8 cellular contexts compared by ENCODE assay signal in genomic region chr12:55955800-55956508, GRCh38. TPM values are rescaled to one million over a fixed set of nuclear protein-coding genes. Genes with fewer than 3 reads are reported as not detected.
DNase-seq lines count a peak whose midpoint lies in the region; ATAC-seq and TF ChIP-seq lines count a peak whose summit lies in the region.

No MANE protein-coding gene starts in this region.

- no peaks in the 10 kb centered on the region for H3K79me2 ChIP-seq in fibroblast of lung (ENCODE audit: control insufficient read depth, insufficient read depth, low read length)

- WGBS in thyroid gland, 2 donors: 89 to 94% methylated on average over 6 of the region's 6 CpGs

- no peak for ATAC-seq in GM19467 (IDR thresholded peaks at IDR 0.05; ENCODE audit: unreplicated experiment)

- no peaks in the 10 kb centered on the region for H3K36me3 ChIP-seq in fibroblast of lung (ENCODE audit: control insufficient read depth, insufficient read depth, low read length)
- H3K36me3 ChIP-seq in thyroid gland: peaks cover 0 to 10% of the 10 kb centered on the region in 2 donors

- no peaks in the 10 kb centered on the region for H4K20me1 ChIP-seq in fibroblast of lung (ENCODE audit: control insufficient read depth, extremely low read depth, insufficient read depth, low read length)

- H3K4me2 ChIP-seq in fibroblast of lung (ENCODE audit: extremely low read depth, insufficient read depth, low read length): no peak overlapping the region

- DNase-seq in Jurkat, Clone E6-1 (ENCODE audit: low read depth, low spot score): peak; percentile 63
- peak; percentile 37 for DNase-seq in activated CD4-positive, alpha-beta T cell treated with anti-CD3 and anti-CD28 coated beads, Interleukin-2, amount 50 U/mL, for 1 hour
- DNase-seq in fibroblast of lung (ENCODE audit: low read depth in 2 of 2) (peak; percentile 30 to 76), thyroid gland (peak; percentile 18 to 20), NCI-H2227 treated with DMSO at 0.1 percent for 48 hours (lab: John Stamatoyannopoulos, UW) (no peak), middle frontal gyrus (ENCODE audit: extremely low spot score, low spot score) (no peak)

- no peak overlapping the region for H2AFZ ChIP-seq in fibroblast of lung (ENCODE audit: low read length)

- intact Hi-C loops in thyroid gland (cut with DNase I): no loop called here

- no peak overlapping the region for H3K9ac ChIP-seq in fibroblast of lung (ENCODE audit: insufficient read depth, low read length)

- no peaks in the 10 kb centered on the region for H3K9me3 ChIP-seq in fibroblast of lung (ENCODE audit: control insufficient read depth, insufficient read depth, low read depth, low read length)
- H3K9me3 ChIP-seq in thyroid gland: no peaks in the 10 kb centered on the region

- TF ChIP-seq CTCF in C4-2B (conservative IDR thresholded peaks at IDR 0.05): no peak; the same call in 1 of the 2 replicates
- peak; percentile 16 to 25 for TF ChIP-seq CTCF in fibroblast of lung (conservative IDR thresholded peaks at IDR 0.05 in 1 of 2, IDR thresholded peaks at IDR 0.05 in 1 of 2; ENCODE audit: low read depth in 1 of 2, low read length in 2 of 2)
- TF ChIP-seq CTCF in thyroid gland (IDR thresholded peaks at IDR 0.05): peak in 1 of 6 experiments; percentile 5

- no peaks in the 10 kb centered on the region for H3K4me1 ChIP-seq in fibroblast of lung (ENCODE audit: control insufficient read depth, extremely low read depth, insufficient read depth, low read length)
- peaks cover 0 to 12% of the 10 kb centered on the region in 2 donors for H3K4me1 ChIP-seq in thyroid gland

- H3K4me3 ChIP-seq in Jurkat, Clone E6-1 (ENCODE audit: low read length): no peak overlapping the region
- H3K4me3 ChIP-seq in fibroblast of lung (replicated peaks in 1 of 4; ENCODE audit: control extremely low read depth in 1 of 4, insufficient read depth in 1 of 4, low read depth in 3 of 4, low read length in 4 of 4) (no peak overlapping the region), thyroid gland (replicated peaks in 1 of 3) (no peak overlapping the region)

- TF ChIP-seq POLR2A in thyroid gland (IDR thresholded peaks at IDR 0.05): no peak

- H3K27me3 ChIP-seq in fibroblast of lung (ENCODE audit: control insufficient read depth, insufficient read depth, low read length) (no peaks in the 10 kb centered on the region), thyroid gland (no peaks in the 10 kb centered on the region)

- H3K27ac ChIP-seq in C4-2B (peak overlapping the region; percentile 20), fibroblast of lung (ENCODE audit: insufficient read depth, low read length) (no peak overlapping the region), thyroid gland (no peak overlapping the region)

RNA-seq across cellular contexts. Expression of gene PMEL, which starts 9.9 kb away (rescaled TPM):
- 1.1 TPM for polyA plus RNA-seq in Jurkat, Clone E6-1 (2012; ENCODE audit: insufficient read depth, insufficient read length)
- total RNA-seq in fibroblast of lung (0.26 and 0.50 TPM in 2 replicates), thyroid gland (1 to 10 TPM; 1.7 to 5.8 (median 3.0) TPM)
- 0.41 and 0.84 TPM in 2 replicates for polyA plus RNA-seq in fibroblast of lung
- polyA plus RNA-seq in fibroblast of lung (2012): 0.25 and 0.86 TPM in 2 replicates
- polyA minus RNA-seq in fibroblast of lung (ENCODE audit: low replicate concordance): 6.1 TPM in 1 of 2 replicates, not detected in the other

RNA-seq across cellular contexts. Expression of gene CDK2, which starts 10.7 kb away (rescaled TPM):
- 134 TPM for polyA plus RNA-seq in Jurkat, Clone E6-1 (2012; ENCODE audit: insufficient read depth, insufficient read length)
- 12.7 and 14.6 TPM in 2 replicates for total RNA-seq in fibroblast of lung
- polyA plus RNA-seq in fibroblast of lung: 32.5 and 43.5 TPM in 2 replicates
- polyA plus RNA-seq in fibroblast of lung (2012): 22.4 and 39.5 TPM in 2 replicates
- 70.4 and 79.3 TPM in 2 replicates for polyA minus RNA-seq in fibroblast of lung (ENCODE audit: low replicate concordance)
- total RNA-seq in thyroid gland: 10 to 100 TPM; 13.9 to 17.2 (median 15.8) TPM

RNA-seq across cellular contexts. Expression of gene RAB5B, which starts 17.9 kb away (rescaled TPM):
- polyA plus RNA-seq in Jurkat, Clone E6-1 (2012; ENCODE audit: insufficient read depth, insufficient read length): 37.0 TPM
- 46.2 and 55.3 TPM in 2 replicates for total RNA-seq in fibroblast of lung
- 144 and 193 TPM in 2 replicates for polyA plus RNA-seq in fibroblast of lung
- 67.9 and 91.2 TPM in 2 replicates for polyA plus RNA-seq in fibroblast of lung (2012)
- polyA minus RNA-seq in fibroblast of lung (ENCODE audit: low replicate concordance): 87.0 and 98.6 TPM in 2 replicates
- total RNA-seq in thyroid gland: 100 to 1,000 TPM; 104 to 119 (median 107) TPM

RNA-seq across cellular contexts. Expression of gene DGKA, which starts 25.0 kb away (rescaled TPM):
- 158 TPM for polyA plus RNA-seq in Jurkat, Clone E6-1 (2012; ENCODE audit: insufficient read depth, insufficient read length)
- 24.4 and 51.9 TPM in 2 replicates for total RNA-seq in fibroblast of lung
- 41.4 and 44.7 TPM in 2 replicates for polyA plus RNA-seq in fibroblast of lung
- 45.0 and 49.4 TPM in 2 replicates for polyA plus RNA-seq in fibroblast of lung (2012)
- polyA minus RNA-seq in fibroblast of lung (ENCODE audit: low replicate concordance): 66.7 and 111 TPM in 2 replicates
- 10 to 100 TPM; 20.6 to 55.9 (median 28.7) TPM for total RNA-seq in thyroid gland

RNA-seq across cellular contexts. Expression of gene PYM1, which starts 28.3 kb away (rescaled TPM):
- 27.5 TPM for polyA plus RNA-seq in Jurkat, Clone E6-1 (2012; ENCODE audit: insufficient read depth, insufficient read length)
- total RNA-seq in fibroblast of lung (28.5 and 38.6 TPM in 2 replicates), thyroid gland (10 to 100 TPM; 28.6 to 48.2 (median 43.7) TPM)
- polyA plus RNA-seq in fibroblast of lung: 27.8 and 29.3 TPM in 2 replicates
- 30.1 and 30.3 TPM in 2 replicates for polyA plus RNA-seq in fibroblast of lung (2012)
- polyA minus RNA-seq in fibroblast of lung (ENCODE audit: low replicate concordance): 8.1 and 16.2 TPM in 2 replicates

Comparison
In these comparisons a context has a peak if more than half of its experiments do, and no peak if none do; other contexts are left out.
1. DNase-seq: peak in Jurkat, Clone E6-1 (single experiment), activated CD4-positive, alpha-beta T cell treated with anti-CD3 and anti-CD28 coated beads, Interleukin-2, amount 50 U/mL, for 1 hour (single experiment), fibroblast of lung (2 of 2) and thyroid gland (2 of 2); none in NCI-H2227 treated with DMSO at 0.1 percent for 48 hours (single experiment) and middle frontal gyrus (single experiment).